ENCODE assay signal across 19 cellular contexts in the genomic region with DNA sequence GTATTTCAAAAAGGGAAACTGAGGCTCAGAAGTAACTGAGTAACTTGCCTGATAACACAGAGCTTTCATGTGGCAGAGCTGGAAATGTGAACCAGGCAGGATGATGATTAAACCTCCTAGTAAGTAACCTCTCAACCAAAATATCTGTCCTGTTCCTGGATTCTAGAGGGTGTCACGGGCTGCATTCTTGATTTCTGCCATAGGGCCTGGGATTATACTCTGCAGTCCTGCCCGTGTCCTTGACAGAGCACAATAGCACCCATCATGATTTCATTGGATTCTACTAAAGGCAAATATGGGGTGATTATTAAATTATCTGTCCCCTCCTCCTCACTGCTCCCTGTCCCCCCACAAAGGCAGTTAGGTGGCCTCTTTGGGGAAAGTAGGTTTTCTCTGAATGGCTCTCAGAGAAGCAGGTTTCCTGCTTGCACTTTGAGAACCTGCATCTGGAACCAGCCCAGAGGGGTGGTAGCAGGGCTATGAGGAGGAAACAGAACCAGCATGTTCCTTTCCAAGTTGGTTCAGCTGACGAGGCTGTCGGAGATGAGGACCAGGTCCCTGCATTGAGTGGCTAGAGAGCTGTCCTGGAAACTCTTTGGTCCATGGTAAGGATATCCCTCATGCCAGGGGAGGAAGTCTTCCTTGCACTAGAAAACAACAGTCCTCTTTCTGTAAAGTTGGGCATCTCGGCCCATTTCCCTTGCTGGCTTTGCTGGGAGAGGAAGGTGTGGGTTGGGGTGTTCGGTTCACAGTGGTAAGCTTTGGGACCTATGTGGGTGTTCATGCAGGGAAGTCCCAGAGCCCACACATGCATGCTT.
"Had no signal": no experiment of that assay in that cellular context is flagged by ENCODE, and none has a peak within 500 bp of the region (broad histone marks: within the 10 kb centered on the region; RNA-seq: fewer than 3 reads in every experiment).

No MANE protein-coding gene starts in this region.

- H3K27me3 ChIP-seq: esophagus muscularis mucosa, gastroesophageal sphincter, hepatocyte, neutrophil, testis, transverse colon had no signal

- H3K4me3 ChIP-seq: esophagus muscularis mucosa, gastroesophageal sphincter, hepatocyte, mucosa of descending colon, testis, transverse colon had no signal

- H3K4me1 ChIP-seq: testis had no signal

- H2AFZ ChIP-seq: hepatocyte had no signal

- H3K27ac Mint-ChIP-seq: naive thymus-derived CD8-positive, alpha-beta T cell; stimulated activated naive B cell treated with anti-CD40 and anti-IgM and Interleukin-4, amounts not matched to agents 10 μg/mL and 1 μg/mL and 100 μg/mL, for 72 hours; stimulated activated naive CD8-positive, alpha-beta T cell treated with anti-CD3 and anti-CD28 coated beads, Interleukin-15, amount 100 ng/mL, for 72 hours had no signal

- H3K9me3 ChIP-seq: mucosa of descending colon, neutrophil, testis had no signal

- H3K4me1 Mint-ChIP-seq: central memory CD8-positive, alpha-beta T cell had no signal

- FAIRE-seq: urothelium cell line had no signal

- DNase-seq: effector memory CD4-positive, alpha-beta T cell; glutamatergic neuron; naive thymus-derived CD8-positive, alpha-beta T cell; stimulated activated CD4-positive, alpha-beta T cell treated with anti-CD3 and anti-CD28 coated beads, Interleukin-2, amount 100 ng/mL, for 24 hours; stimulated activated CD4-positive, alpha-beta T cell treated with anti-CD3 and anti-CD28 coated beads, Interleukin-4, amount 100 ng/mL, for 4 hours; stimulated activated naive B cell treated with anti-CD40 and anti-IgM and Interleukin-4, amounts not matched to agents 10 μg/mL and 1 μg/mL and 100 μg/mL, for 72 hours; stimulated activated naive CD8-positive, alpha-beta T cell treated with anti-CD3 and anti-CD28 coated beads, Interleukin-15, amount 100 ng/mL, for 72 hours; testis; transverse colon had no signal

- H3K9me3 Mint-ChIP-seq: central memory CD8-positive, alpha-beta T cell had no signal

- H3K27ac ChIP-seq: epithelial cell of prostate, esophagus muscularis mucosa, gastroesophageal sphincter, hepatocyte, neutrophil, testis, transverse colon had no signal

- H3K4me3 Mint-ChIP-seq: central memory CD8-positive, alpha-beta T cell; naive thymus-derived CD8-positive, alpha-beta T cell; stimulated activated naive B cell treated with anti-CD40 and anti-IgM and Interleukin-4, amounts not matched to agents 10 μg/mL and 1 μg/mL and 100 μg/mL, for 72 hours; stimulated activated naive CD8-positive, alpha-beta T cell treated with anti-CD3 and anti-CD28 coated beads, Interleukin-15, amount 100 ng/mL, for 72 hours had no signal

- H3K27me3 Mint-ChIP-seq: central memory CD8-positive, alpha-beta T cell; naive thymus-derived CD8-positive, alpha-beta T cell; stimulated activated naive B cell treated with anti-CD40 and anti-IgM and Interleukin-4, amounts not matched to agents 10 μg/mL and 1 μg/mL and 100 μg/mL, for 72 hours; stimulated activated naive CD8-positive, alpha-beta T cell treated with anti-CD3 and anti-CD28 coated beads, Interleukin-15, amount 100 ng/mL, for 72 hours had no signal

- H3K36me3 ChIP-seq: esophagus muscularis mucosa, gastroesophageal sphincter, neutrophil, transverse colon had no signal

- ATAC-seq: gastroesophageal sphincter; left colon; naive thymus-derived CD8-positive, alpha-beta T cell; sciatic nerve; stimulated activated naive B cell treated with anti-CD40 and anti-IgM and Interleukin-4, amounts not matched to agents 10 μg/mL and 1 μg/mL and 100 μg/mL, for 72 hours; stimulated activated naive CD8-positive, alpha-beta T cell treated with anti-CD3 and anti-CD28 coated beads, Interleukin-15, amount 100 ng/mL, for 72 hours had no signal

- H3K4me2 ChIP-seq: hepatocyte had no signal
